1 cellular context compared by ENCODE assay signal in the genomic region with DNA sequence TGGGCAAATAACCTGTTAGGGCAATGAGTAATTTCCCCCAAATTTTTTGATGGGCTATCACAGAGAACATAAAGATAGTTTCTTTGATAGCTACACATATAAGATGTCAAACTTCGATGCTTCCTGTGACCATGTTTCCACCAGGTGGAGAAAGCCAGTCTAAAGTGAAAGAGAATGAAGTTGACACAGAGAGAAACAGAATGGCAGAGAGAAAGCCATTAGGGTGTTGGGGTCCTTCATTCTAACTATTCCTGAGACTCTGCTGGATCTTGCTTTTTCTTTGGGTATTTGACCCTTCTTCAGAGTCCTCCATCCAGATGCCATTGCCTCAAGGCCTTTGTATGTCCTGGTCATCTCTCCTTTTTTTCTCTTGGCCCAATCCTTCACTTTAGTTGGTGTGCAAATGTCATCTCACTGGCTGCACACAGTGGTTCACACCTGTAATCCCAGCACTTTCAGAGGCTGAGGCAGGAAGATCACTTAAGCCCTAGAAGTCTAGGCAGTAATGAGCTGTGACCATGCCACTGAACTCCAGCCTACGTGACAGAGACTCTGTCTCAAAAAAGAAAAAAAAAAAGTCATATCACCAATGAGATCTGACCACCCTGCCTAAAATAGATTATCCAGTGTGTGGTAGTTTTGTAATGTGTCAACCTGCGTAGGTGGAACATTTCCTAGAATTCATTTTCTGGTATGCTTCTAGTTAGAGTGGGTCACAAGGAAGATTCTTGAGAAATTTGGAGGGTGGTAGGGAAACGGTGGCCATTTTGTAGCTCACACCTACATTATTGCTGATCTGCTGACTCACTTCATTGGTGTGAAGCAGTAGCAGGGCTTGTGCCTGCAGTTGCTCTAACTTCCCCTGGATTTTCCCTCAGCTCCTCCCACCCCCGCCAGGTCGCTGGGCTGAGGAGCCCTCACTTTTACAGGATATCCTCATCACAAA.
TF ChIP-seq lines count a peak whose summit lies in the region.

No MANE protein-coding gene starts in this region.

TF ChIP-seq in K562, 482 proteins besides CTCF, POLR2A, EP300 and RAD21 (continues in another document):
- TF ChIP-seq, protein P1, sequence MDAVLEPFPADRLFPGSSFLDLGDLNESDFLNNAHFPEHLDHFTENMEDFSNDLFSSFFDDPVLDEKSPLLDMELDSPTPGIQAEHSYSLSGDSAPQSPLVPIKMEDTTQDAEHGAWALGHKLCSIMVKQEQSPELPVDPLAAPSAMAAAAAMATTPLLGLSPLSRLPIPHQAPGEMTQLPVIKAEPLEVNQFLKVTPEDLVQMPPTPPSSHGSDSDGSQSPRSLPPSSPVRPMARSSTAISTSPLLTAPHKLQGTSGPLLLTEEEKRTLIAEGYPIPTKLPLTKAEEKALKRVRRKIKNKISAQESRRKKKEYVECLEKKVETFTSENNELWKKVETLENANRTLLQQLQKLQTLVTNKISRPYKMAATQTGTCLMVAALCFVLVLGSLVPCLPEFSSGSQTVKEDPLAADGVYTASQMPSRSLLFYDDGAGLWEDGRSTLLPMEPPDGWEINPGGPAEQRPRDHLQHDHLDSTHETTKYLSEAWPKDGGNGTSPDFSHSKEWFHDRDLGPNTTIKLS (IDR thresholded peaks at IDR 0.05; ENCODE audit: borderline replicate concordance, low read depth): no peak
- TF ChIP-seq JUN (IDR thresholded peaks at IDR 0.05; ENCODE audit: borderline replicate concordance, low read depth, low read length) (peak; percentile 60; the same call in 1 of the 2 replicates), JUN (CRISPR knock-in tag; IDR thresholded peaks at IDR 0.05; ENCODE audit: borderline replicate concordance) (no peak), XRCC4 (IDR thresholded peaks at IDR 0.05; ENCODE audit: extremely low read depth, insufficient read depth, insufficient read length) (no peak), ZBTB8A (IDR thresholded peaks at IDR 0.05; ENCODE audit: partially characterized antibody) (no peak), ARNT (IDR thresholded peaks at IDR 0.05) (peak; percentile 36 to 85; a peak in 2 of 4 replicates), RB1 (IDR thresholded peaks at IDR 0.05; ENCODE audit: low read depth) (no peak), HMG20A (CRISPR knock-in tag; conservative IDR thresholded peaks at IDR 0.05) (no peak), POLR2H (tag; IDR thresholded peaks at IDR 0.05; ENCODE audit: low read depth) (no peak), ZNF24 (IDR thresholded peaks at IDR 0.05) (peak; percentile 25; the same call in 1 of the 2 replicates), ATF1 (CRISPR knock-in tag; IDR thresholded peaks at IDR 0.05) (no peak), ATF1 (tag; IDR thresholded peaks at IDR 0.05) (peak; percentile 51; the same call in 1 of the 2 replicates), PTBP1 (IDR thresholded peaks at IDR 0.05; ENCODE audit: low read depth, low read length) (no peak), CCAR2 (IDR thresholded peaks at IDR 0.05; ENCODE audit: low read depth, low read length) (no peak), ARID1B (IDR thresholded peaks at IDR 0.05) (peak; percentile 72), SRF (CRISPR knock-in tag; IDR thresholded peaks at IDR 0.05) (no peak), MAFK (IDR thresholded peaks at IDR 0.05; ENCODE audit: low read length) (peak; percentile 73), NR2F6 (CRISPR knock-in tag; IDR thresholded peaks at IDR 0.05) (no peak), TEAD1 (CRISPR knock-in tag; IDR thresholded peaks at IDR 0.05) (no peak), ZKSCAN3 (CRISPR knock-in tag; IDR thresholded peaks at IDR 0.05) (no peak), ZNF780A (CRISPR knock-in tag; IDR thresholded peaks at IDR 0.05) (no peak), ETV5 (CRISPR knock-in tag; IDR thresholded peaks at IDR 0.05; ENCODE audit: low read depth) (no peak), NFE2L1 (tag; IDR thresholded peaks at IDR 0.05; ENCODE audit: borderline replicate concordance, low read depth) (no peak), TEAD4 (IDR thresholded peaks at IDR 0.05; ENCODE audit: low read length) (peak; percentile 46; the same call in 1 of the 2 replicates), TEAD4 (CRISPR knock-in tag; IDR thresholded peaks at IDR 0.05; ENCODE audit: borderline replicate concordance) (no peak), ZNF507 (tag; conservative IDR thresholded peaks at IDR 0.05) (no peak), ZKSCAN1 (IDR thresholded peaks at IDR 0.05; ENCODE audit: low read depth, low read length) (no peak), NCOA4 (IDR thresholded peaks at IDR 0.05; ENCODE audit: partially characterized antibody) (no peak), SMARCA4 (IDR thresholded peaks at IDR 0.05) (peak; percentile 73), ARHGAP35 (IDR thresholded peaks at IDR 0.05; ENCODE audit: partially characterized antibody) (no peak), ZNF41 (CRISPR knock-in tag; conservative IDR thresholded peaks at IDR 0.05) (no peak), ASH1L (IDR thresholded peaks at IDR 0.05; ENCODE audit: borderline replicate concordance, low read depth, partially characterized antibody) (no peak), KDM1A (IDR thresholded peaks at IDR 0.05) (0 out of 4 replicates have a peak, but pooled peaks of 1 of the 2 experiments have one; percentile 7), PHF8 (IDR thresholded peaks at IDR 0.05; ENCODE audit: borderline replicate concordance, low read length) (no peak), SREBF1 (IDR thresholded peaks at IDR 0.05; ENCODE audit: borderline replicate concordance, low read depth, low read length) (no peak), NR4A1 (CRISPR knock-in tag; IDR thresholded peaks at IDR 0.05) (no peak), NR4A1 (tag; IDR thresholded peaks at IDR 0.05) (no peak), TCF3 (CRISPR knock-in tag; IDR thresholded peaks at IDR 0.05) (peak; percentile 45; the same call in 1 of the 2 replicates), PHB (CRISPR knock-in tag; IDR thresholded peaks at IDR 0.05) (no peak), ETS2 (tag; IDR thresholded peaks at IDR 0.05; ENCODE audit: borderline replicate concordance, poor library complexity, severe bottlenecking) (no peak), ZNF175 (CRISPR knock-in tag; IDR thresholded peaks at IDR 0.05; ENCODE audit: low read depth) (no peak), TBP (optimal IDR thresholded peaks at IDR 0.05; ENCODE audit: low read depth, low read length) (no peak), HIVEP1 (CRISPR knock-in tag; IDR thresholded peaks at IDR 0.05) (no peak), NFRKB (IDR thresholded peaks at IDR 0.05; ENCODE audit: low read depth) (peak; percentile 79), EP400 (IDR thresholded peaks at IDR 0.05) (peak; percentile 35; the same call in 1 of the 2 replicates)
- TF ChIP-seq, protein P2, sequence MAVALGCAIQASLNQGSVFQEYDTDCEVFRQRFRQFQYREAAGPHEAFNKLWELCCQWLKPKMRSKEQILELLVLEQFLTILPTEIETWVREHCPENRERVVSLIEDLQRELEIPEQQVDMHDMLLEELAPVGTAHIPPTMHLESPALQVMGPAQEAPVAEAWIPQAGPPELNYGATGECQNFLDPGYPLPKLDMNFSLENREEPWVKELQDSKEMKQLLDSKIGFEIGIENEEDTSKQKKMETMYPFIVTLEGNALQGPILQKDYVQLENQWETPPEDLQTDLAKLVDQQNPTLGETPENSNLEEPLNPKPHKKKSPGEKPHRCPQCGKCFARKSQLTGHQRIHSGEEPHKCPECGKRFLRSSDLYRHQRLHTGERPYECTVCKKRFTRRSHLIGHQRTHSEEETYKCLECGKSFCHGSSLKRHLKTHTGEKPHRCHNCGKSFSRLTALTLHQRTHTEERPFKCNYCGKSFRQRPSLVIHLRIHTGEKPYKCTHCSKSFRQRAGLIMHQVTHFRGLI (CRISPR knock-in tag; IDR thresholded peaks at IDR 0.05): no peak
- TF ChIP-seq, protein P3, sequence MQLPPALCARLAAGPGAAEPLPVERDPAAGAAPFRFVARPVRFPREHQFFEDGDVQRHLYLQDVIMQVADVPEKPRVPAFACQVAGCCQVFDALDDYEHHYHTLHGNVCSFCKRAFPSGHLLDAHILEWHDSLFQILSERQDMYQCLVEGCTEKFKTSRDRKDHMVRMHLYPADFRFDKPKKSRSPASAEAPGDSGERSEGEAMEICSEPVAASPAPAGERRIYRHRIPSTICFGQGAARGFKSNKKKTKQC (CRISPR knock-in tag; IDR thresholded peaks at IDR 0.05): no peak
- TF ChIP-seq, protein P4, sequence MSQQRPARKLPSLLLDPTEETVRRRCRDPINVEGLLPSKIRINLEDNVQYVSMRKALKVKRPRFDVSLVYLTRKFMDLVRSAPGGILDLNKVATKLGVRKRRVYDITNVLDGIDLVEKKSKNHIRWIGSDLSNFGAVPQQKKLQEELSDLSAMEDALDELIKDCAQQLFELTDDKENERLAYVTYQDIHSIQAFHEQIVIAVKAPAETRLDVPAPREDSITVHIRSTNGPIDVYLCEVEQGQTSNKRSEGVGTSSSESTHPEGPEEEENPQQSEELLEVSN (IDR thresholded peaks at IDR 0.05; ENCODE audit: borderline replicate concordance in 1 of 2, extremely low read depth in 1 of 2, insufficient read depth in 1 of 2, insufficient read length in 1 of 2, low read depth in 1 of 2, low read length in 1 of 2, poor library complexity in 1 of 2, severe bottlenecking in 1 of 2): peak in 1 of 2 experiments; percentile 61
- TF ChIP-seq, protein P5, sequence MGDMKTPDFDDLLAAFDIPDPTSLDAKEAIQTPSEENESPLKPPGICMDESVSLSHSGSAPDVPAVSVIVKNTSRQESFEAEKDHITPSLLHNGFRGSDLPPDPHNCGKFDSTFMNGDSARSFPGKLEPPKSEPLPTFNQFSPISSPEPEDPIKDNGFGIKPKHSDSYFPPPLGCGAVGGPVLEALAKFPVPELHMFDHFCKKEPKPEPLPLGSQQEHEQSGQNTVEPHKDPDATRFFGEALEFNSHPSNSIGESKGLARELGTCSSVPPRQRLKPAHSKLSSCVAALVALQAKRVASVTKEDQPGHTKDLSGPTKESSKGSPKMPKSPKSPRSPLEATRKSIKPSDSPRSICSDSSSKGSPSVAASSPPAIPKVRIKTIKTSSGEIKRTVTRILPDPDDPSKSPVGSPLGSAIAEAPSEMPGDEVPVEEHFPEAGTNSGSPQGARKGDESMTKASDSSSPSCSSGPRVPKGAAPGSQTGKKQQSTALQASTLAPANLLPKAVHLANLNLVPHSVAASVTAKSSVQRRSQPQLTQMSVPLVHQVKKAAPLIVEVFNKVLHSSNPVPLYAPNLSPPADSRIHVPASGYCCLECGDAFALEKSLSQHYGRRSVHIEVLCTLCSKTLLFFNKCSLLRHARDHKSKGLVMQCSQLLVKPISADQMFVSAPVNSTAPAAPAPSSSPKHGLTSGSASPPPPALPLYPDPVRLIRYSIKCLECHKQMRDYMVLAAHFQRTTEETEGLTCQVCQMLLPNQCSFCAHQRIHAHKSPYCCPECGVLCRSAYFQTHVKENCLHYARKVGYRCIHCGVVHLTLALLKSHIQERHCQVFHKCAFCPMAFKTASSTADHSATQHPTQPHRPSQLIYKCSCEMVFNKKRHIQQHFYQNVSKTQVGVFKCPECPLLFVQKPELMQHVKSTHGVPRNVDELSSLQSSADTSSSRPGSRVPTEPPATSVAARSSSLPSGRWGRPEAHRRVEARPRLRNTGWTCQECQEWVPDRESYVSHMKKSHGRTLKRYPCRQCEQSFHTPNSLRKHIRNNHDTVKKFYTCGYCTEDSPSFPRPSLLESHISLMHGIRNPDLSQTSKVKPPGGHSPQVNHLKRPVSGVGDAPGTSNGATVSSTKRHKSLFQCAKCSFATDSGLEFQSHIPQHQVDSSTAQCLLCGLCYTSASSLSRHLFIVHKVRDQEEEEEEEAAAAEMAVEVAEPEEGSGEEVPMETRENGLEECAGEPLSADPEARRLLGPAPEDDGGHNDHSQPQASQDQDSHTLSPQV (IDR thresholded peaks at IDR 0.05): peak; percentile 81
- TF ChIP-seq, protein P6, sequence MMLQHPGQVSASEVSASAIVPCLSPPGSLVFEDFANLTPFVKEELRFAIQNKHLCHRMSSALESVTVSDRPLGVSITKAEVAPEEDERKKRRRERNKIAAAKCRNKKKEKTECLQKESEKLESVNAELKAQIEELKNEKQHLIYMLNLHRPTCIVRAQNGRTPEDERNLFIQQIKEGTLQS (IDR thresholded peaks at IDR 0.05): peak; percentile 56; the same call in 1 of the 2 replicates
- TF ChIP-seq, protein P6 (CRISPR knock-in tag; conservative IDR thresholded peaks at IDR 0.05): no peak
- TF ChIP-seq, protein P7, sequence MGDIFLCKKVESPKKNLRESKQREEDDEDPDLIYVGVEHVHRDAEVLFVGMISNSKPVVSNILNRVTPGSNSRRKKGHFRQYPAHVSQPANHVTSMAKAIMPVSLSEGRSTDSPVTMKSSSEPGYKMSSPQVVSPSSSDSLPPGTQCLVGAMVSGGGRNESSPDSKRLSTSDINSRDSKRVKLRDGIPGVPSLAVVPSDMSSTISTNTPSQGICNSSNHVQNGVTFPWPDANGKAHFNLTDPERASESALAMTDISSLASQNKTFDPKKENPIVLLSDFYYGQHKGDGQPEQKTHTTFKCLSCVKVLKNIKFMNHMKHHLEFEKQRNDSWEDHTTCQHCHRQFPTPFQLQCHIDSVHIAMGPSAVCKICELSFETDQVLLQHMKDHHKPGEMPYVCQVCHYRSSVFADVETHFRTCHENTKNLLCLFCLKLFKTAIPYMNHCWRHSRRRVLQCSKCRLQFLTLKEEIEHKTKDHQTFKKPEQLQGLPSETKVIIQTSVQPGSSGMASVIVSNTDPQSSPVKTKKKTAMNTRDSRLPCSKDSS (IDR thresholded peaks at IDR 0.05; ENCODE audit: low read depth, partially characterized antibody): peak; percentile 52
- TF ChIP-seq, protein P8, sequence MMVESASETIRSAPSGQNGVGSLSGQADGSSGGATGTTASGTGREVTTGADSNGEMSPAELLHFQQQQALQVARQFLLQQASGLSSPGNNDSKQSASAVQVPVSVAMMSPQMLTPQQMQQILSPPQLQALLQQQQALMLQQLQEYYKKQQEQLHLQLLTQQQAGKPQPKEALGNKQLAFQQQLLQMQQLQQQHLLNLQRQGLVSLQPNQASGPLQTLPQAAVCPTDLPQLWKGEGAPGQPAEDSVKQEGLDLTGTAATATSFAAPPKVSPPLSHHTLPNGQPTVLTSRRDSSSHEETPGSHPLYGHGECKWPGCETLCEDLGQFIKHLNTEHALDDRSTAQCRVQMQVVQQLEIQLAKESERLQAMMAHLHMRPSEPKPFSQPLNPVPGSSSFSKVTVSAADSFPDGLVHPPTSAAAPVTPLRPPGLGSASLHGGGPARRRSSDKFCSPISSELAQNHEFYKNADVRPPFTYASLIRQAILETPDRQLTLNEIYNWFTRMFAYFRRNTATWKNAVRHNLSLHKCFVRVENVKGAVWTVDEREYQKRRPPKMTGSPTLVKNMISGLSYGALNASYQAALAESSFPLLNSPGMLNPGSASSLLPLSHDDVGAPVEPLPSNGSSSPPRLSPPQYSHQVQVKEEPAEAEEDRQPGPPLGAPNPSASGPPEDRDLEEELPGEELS (CRISPR knock-in tag; IDR thresholded peaks at IDR 0.05; ENCODE audit: borderline replicate concordance): no peak
- TF ChIP-seq, protein P9, sequence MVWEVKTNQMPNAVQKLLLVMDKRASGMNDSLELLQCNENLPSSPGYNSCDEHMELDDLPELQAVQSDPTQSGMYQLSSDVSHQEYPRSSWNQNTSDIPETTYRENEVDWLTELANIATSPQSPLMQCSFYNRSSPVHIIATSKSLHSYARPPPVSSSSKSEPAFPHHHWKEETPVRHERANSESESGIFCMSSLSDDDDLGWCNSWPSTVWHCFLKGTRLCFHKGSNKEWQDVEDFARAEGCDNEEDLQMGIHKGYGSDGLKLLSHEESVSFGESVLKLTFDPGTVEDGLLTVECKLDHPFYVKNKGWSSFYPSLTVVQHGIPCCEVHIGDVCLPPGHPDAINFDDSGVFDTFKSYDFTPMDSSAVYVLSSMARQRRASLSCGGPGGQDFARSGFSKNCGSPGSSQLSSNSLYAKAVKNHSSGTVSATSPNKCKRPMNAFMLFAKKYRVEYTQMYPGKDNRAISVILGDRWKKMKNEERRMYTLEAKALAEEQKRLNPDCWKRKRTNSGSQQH (CRISPR knock-in tag; IDR thresholded peaks at IDR 0.05): no peak
